ENCODE assay signal across 19 cellular contexts in the genomic region with DNA sequence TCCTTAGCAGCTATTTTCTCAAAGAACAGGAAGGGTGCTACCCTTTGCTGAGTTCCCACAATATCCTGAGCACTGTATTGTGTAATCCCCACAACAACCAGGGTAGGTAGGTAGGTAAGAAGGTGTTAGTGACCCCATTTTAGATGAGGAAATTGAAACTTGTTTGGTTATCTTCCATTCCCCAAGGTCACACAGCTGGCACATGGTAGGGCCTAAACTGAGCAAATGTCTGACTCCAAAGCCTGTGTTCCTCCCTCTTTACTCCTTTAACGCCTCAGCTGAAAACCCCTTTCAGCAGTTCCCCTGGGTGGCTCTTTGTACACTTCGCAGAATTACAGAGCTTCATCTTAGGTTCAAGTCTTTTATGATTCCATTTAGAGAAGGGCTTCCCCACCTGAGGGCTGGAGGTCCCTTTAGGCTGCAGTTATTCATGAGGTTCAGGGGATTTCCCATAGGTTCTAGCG. TPM values are rescaled to one million over a fixed set of nuclear protein-coding genes. Genes with fewer than 3 reads are reported as not detected.
DNase-seq lines count a peak whose midpoint lies in the region; ATAC-seq and TF ChIP-seq lines count a peak whose summit lies in the region.
"Had no signal": no experiment of that assay in that cellular context is flagged by ENCODE, and none has a peak within 500 bp of the region (broad histone marks: within the 10 kb centered on the region; RNA-seq: fewer than 3 reads in every experiment).

No MANE protein-coding gene starts in this region.

- peaks cover 25% of the 10 kb centered on the region for H3K4me1 Mint-ChIP-seq in activated CD4-positive, alpha-beta T cell treated with anti-CD3 and anti-CD28 coated beads for 36 hours
- peaks cover 25% of the 10 kb centered on the region for H3K4me1 Mint-ChIP-seq in nephron progenitor cell

- no peaks in the 10 kb centered on the region for H3K36me3 ChIP-seq in BE2C
- H3K36me3 ChIP-seq: upper lobe of right lung, WERI-Rb-1 had no signal

- no peaks in the 10 kb centered on the region for H3K4me1 ChIP-seq in BE2C
- H3K4me1 ChIP-seq: upper lobe of right lung had no signal

- DNase-seq in activated CD4-positive, alpha-beta T cell treated with anti-CD3 and anti-CD28 coated beads for 36 hours, result peak; percentile 30
- DNase-seq in activated CD4-positive, alpha-beta T cell treated with anti-CD3 and anti-CD28 coated beads, Interleukin-2, amount 50 U/mL, for 48 hours, result no peak
- DNase-seq in activated naive CD4-positive, alpha-beta T cell treated with anti-CD3 and anti-CD28 coated beads, Interleukin-2, amount 50 U/mL, for 72 hours (ENCODE audit: low spot score in 2 of 2), result no peak
- DNase-seq in nephron progenitor cell, result no peak
- DNase-seq in BE2C, result no peak
- DNase-seq: 8988T; endodermal cell; HCEC 1CT; KBM-7; NCI-H1436 treated with DMSO at 0.1 percent for 48 hours; NCI-H524; PC-9; stimulated activated CD8-positive, alpha-beta memory T cell treated with anti-CD3 and anti-CD28 coated beads, Interleukin-4, amount 100 ng/mL, for 48 hours; upper lobe of right lung; WERI-Rb-1 had no signal

- POLR2A ChIA-PET in activated CD4-positive, alpha-beta T cell treated with anti-CD3 and anti-CD28 coated beads for 36 hours (lab: Charles Lee), result no interaction called here

- intact Hi-C loops in activated CD4-positive, alpha-beta T cell treated with anti-CD3 and anti-CD28 coated beads for 36 hours (cut with DNase I, micrococcal nuclease), result no loop called here

- peaks cover 4% of the 10 kb centered on the region for H3K9me3 Mint-ChIP-seq in activated CD4-positive, alpha-beta T cell treated with anti-CD3 and anti-CD28 coated beads for 36 hours (ENCODE audit: low read depth)
- peaks cover 0 to 6% of the 10 kb centered on the region in 2 donors for H3K9me3 Mint-ChIP-seq in activated naive CD4-positive, alpha-beta T cell treated with anti-CD3 and anti-CD28 coated beads, Interleukin-2, amount 50 U/mL, for 72 hours
- peaks cover 16% of the 10 kb centered on the region for H3K9me3 Mint-ChIP-seq in nephron progenitor cell
- H3K9me3 Mint-ChIP-seq: endodermal cell had no signal

- no peak overlapping the region for H3K4me3 ChIP-seq in BE2C (ENCODE audit: low read depth, low read length)
- H3K4me3 ChIP-seq: PC-9, upper lobe of right lung had no signal

- ATAC-seq in activated CD4-positive, alpha-beta T cell treated with anti-CD3 and anti-CD28 coated beads for 36 hours, result peak; percentile 66
- peak; percentile 62 for ATAC-seq in GM21447 (IDR thresholded peaks at IDR 0.05; ENCODE audit: unreplicated experiment)
- ATAC-seq in activated naive CD4-positive, alpha-beta T cell treated with anti-CD3 and anti-CD28 coated beads, Interleukin-2, amount 50 U/mL, for 72 hours, result peak; percentile 62 to 86
- no peak for ATAC-seq in GM21367 (IDR thresholded peaks at IDR 0.05; ENCODE audit: unreplicated experiment)
- ATAC-seq in HG03095 (IDR thresholded peaks at IDR 0.05; ENCODE audit: unreplicated experiment), result no peak
- ATAC-seq: left lobe of liver, upper lobe of right lung had no signal

- CTCF ChIA-PET in activated CD4-positive, alpha-beta T cell treated with anti-CD3 and anti-CD28 coated beads for 36 hours (lab: Charles Lee), result interaction anchor here (1.0 to 1.7 kb wide), 3 partner anchors 15 to 25 kb away, joined by 3 to 9 read pairs (median 3); no protein-coding TSS in a partner anchor

- TF ChIP-seq CTCF in nephron progenitor cell (IDR thresholded peaks at IDR 0.05), result no peak
- TF ChIP-seq CTCF in BE2C (IDR thresholded peaks at IDR 0.05; ENCODE audit: low read depth, low read length), result no peak

- no peaks in the 10 kb centered on the region for H3K27me3 ChIP-seq in BE2C
- H3K27me3 ChIP-seq: upper lobe of right lung had no signal

- no peak overlapping the region for H3K4me3 Mint-ChIP-seq in activated CD4-positive, alpha-beta T cell treated with anti-CD3 and anti-CD28 coated beads for 36 hours
- no peak overlapping the region for H3K4me3 Mint-ChIP-seq in nephron progenitor cell
- H3K4me3 Mint-ChIP-seq: endodermal cell had no signal

- no peaks in the 10 kb centered on the region for H3K9me3 ChIP-seq in BE2C
- H3K9me3 ChIP-seq: upper lobe of right lung had no signal

- no peaks in the 10 kb centered on the region for H3K36me3 Mint-ChIP-seq in activated CD4-positive, alpha-beta T cell treated with anti-CD3 and anti-CD28 coated beads for 36 hours (ENCODE audit: low read depth)
- peaks cover 0 to 6% of the 10 kb centered on the region in 2 donors for H3K36me3 Mint-ChIP-seq in activated naive CD4-positive, alpha-beta T cell treated with anti-CD3 and anti-CD28 coated beads, Interleukin-2, amount 50 U/mL, for 72 hours
- peaks cover 11% of the 10 kb centered on the region for H3K36me3 Mint-ChIP-seq in nephron progenitor cell (ENCODE audit: low read depth)

- peak overlapping the region; percentile 64 for H3K27ac Mint-ChIP-seq in activated CD4-positive, alpha-beta T cell treated with anti-CD3 and anti-CD28 coated beads for 36 hours
- H3K27ac Mint-ChIP-seq in activated naive CD4-positive, alpha-beta T cell treated with anti-CD3 and anti-CD28 coated beads, Interleukin-2, amount 50 U/mL, for 72 hours, result peak overlapping the region in 1 of 2 donors; percentile 70
- H3K27ac Mint-ChIP-seq in nephron progenitor cell, result peak overlapping the region; percentile 80
- H3K27ac Mint-ChIP-seq: endodermal cell had no signal

- no peaks in the 10 kb centered on the region for H3K27me3 Mint-ChIP-seq in activated CD4-positive, alpha-beta T cell treated with anti-CD3 and anti-CD28 coated beads for 36 hours
- peaks cover 20% of the 10 kb centered on the region for H3K27me3 Mint-ChIP-seq in nephron progenitor cell (ENCODE audit: low read depth, poor library complexity)

RNA-seq across cellular contexts. Expression of gene RIC8B, which starts 26.5 kb away (rescaled TPM):
- 10 to 100 TPM; 10.7 to 11.3 TPM for total RNA-seq in activated CD4-positive, alpha-beta T cell treated with anti-CD3 and anti-CD28 coated beads for 36 hours
- 10 to 100 TPM in 1 of 2 donors, 1 to 10 TPM in 1; 9.2 to 16.5 TPM for total RNA-seq in activated naive CD4-positive, alpha-beta T cell treated with anti-CD3 and anti-CD28 coated beads, Interleukin-2, amount 50 U/mL, for 72 hours
- 10.3 TPM for polyA plus RNA-seq in BE2C (2012; ENCODE audit: insufficient read depth, insufficient read length, low read depth)

Comparison
In these comparisons a context has a peak if more than half of its experiments do, and no peak if none do; other contexts are left out.
1. ATAC-seq: peak in activated CD4-positive, alpha-beta T cell treated with anti-CD3 and anti-CD28 coated beads for 36 hours (single experiment), GM21447 (single experiment) and activated naive CD4-positive, alpha-beta T cell treated with anti-CD3 and anti-CD28 coated beads, Interleukin-2, amount 50 U/mL, for 72 hours (2 of 2); none in GM21367 (single experiment) and HG03095 (single experiment).